Comparison of ENCODE assay signal across 21 cellular contexts in genomic region chr7:77629797-77630196, GRCh38.
"Had no signal": no experiment of that assay in that cellular context is flagged by ENCODE, and none has a peak within 500 bp of the region (broad histone marks: within the 10 kb centered on the region; RNA-seq: fewer than 3 reads in every experiment).

No MANE protein-coding gene starts in this region.

- H3K4me1 ChIP-seq: SJCRH30 had no signal

- DNase-seq: Kasumi-1, MV-4-11, NCI-H1048, NCI-H1105, NCI-H1417, NCI-H1436 treated with DMSO at 0.1 percent for 48 hours, NCI-H1694, NCI-H1930, NCI-H2081, NCI-H2107, NCI-H2227 treated with DMSO at 0.1 percent for 48 hours, NCI-H524, NCI-H526 treated with DMSO at 0.1 percent for 48 hours, NCI-H748 treated with DMSO at 0.1 percent for 48 hours, SHP77 treated with DMSO at 0.1 percent for 48 hours, SJCRH30 had no signal

- H3K27ac ChIP-seq: HL-60, KMS-11, SJCRH30 had no signal

- H3K27me3 ChIP-seq: SJCRH30 had no signal

- H3K9me3 ChIP-seq: SJCRH30 had no signal

- ATAC-seq: Panc1, Right ventricle myocardium inferior, SK-N-SH treated with all-trans-retinoic acid at 6 μM for 48 hours had no signal

- H3K4me2 ChIP-seq: KMS-11 had no signal

- H3K4me3 ChIP-seq: SJCRH30 had no signal
